In the genomic region with DNA sequence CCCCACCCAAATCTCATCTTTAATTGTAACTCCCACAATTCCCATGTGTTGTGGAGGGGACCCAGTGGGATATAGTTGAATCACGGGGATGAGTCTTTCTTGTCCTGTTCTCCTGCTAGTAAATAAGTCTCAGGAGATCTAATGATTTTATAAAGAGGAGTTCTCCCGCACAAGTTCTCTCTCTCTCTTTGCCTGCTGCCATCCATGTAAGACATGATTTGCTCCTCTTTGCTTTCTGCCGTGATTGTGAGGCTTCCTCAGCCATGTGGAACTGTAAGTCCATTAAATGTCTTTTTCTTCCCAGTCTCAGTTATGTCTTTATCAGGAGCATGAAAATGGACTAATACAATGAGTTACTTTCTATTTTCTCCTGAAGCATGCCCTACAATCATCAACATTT, we compare ENCODE assay signal across 28 cellular contexts.
DNase-seq lines count a peak whose midpoint lies in the region; ATAC-seq, FAIRE-seq and TF ChIP-seq lines count a peak whose summit lies in the region.
"Had no signal": no experiment of that assay in that cellular context is flagged by ENCODE, and none has a peak within 500 bp of the region (broad histone marks: within the 10 kb centered on the region; RNA-seq: fewer than 3 reads in every experiment).

No MANE protein-coding gene starts in this region.

- no peaks in the 10 kb centered on the region for H3K27me3 ChIP-seq in K562 (ENCODE audit: control insufficient read depth in 2 of 2, insufficient read depth in 2 of 2, low read length in 2 of 2)
- H3K27me3 ChIP-seq: BE2C; BLaER1; BLaER1 treated with 17β-estradiol and CSF1 and Interleukin-3, amounts not matched to agents 10 nM and 100 nM had no signal

- in situ Hi-C loops in K562 (cut with MboI): no loop called here

- H4K20me1 ChIP-seq in K562 (replicated peaks; ENCODE audit: control insufficient read depth, insufficient read depth, low read length): no peaks in the 10 kb centered on the region
- H4K20me1 ChIP-seq: BLaER1; BLaER1 treated with 17β-estradiol and CSF1 and Interleukin-3, amounts not matched to agents 10 nM and 100 nM had no signal

- no peak overlapping the region for H3K27ac ChIP-seq in K562 (ENCODE audit: extremely low read depth, low read depth, low read length)
- H3K27ac ChIP-seq: 22Rv1; A549; BLaER1; BLaER1 treated with 17β-estradiol and CSF1 and Interleukin-3, amounts not matched to agents 10 nM and 100 nM; C4-2B had no signal

- DNase-seq in K562 (ENCODE audit: extremely low read depth in 1 of 4, low spot score in 3 of 4) (no peak), DMS 273 (lab: John Stamatoyannopoulos, UW; ENCODE audit: unreplicated experiment) (no peak)
- DNase-seq: 8988T; ACHN; AML-193; BE2C; C1 segment of cervical spinal cord; Caco-2; Calu3; CD4-positive, alpha-beta memory T cell; CD4-positive, alpha-beta T cell; CD4-positive, CD25-positive, alpha-beta regulatory T cell; CD8-positive, alpha-beta memory T cell; CD8-positive, alpha-beta T cell; COR-L47; DMS 273 treated with DMSO at 0.1 percent for 48 hours; DMS153; DMS53; DMS79; DMS79 treated with DMSO at 0.1 percent for 48 hours; DND-41; EL had no signal

- TF ChIP-seq CTCF in K562 (IDR thresholded peaks at IDR 0.05 in 2 of 3, conservative IDR thresholded peaks at IDR 0.05 in 1 of 3; ENCODE audit: insufficient read depth in 2 of 3, low read depth in 1 of 3, low read length in 3 of 3): no peak

- WGBS in K562 (ENCODE audit: insufficient coverage, low coverage, missing lambda C conversion rate): 23% methylated on average over 3 of the region's 3 CpGs

- no peaks in the 10 kb centered on the region for H3K79me2 ChIP-seq in K562 (ENCODE audit: control insufficient read depth, insufficient read depth, low read length)

- no TSS peak for BruUV-seq in K562 (replicated peaks; lab: Mats Ljungman, UMichigan)

- ATAC-seq in K562: no peak
- ATAC-seq: A549; CD8-positive, alpha-beta T cell had no signal

- H3K9me3 ChIP-seq in K562 (replicated peaks; ENCODE audit: control insufficient read depth, insufficient read depth, low read depth, low read length): no peaks in the 10 kb centered on the region
- H3K9me3 ChIP-seq: A549, BE2C, Caco-2 had no signal

- no peak for TF ChIP-seq RAD21 in K562 (CRISPR knock-in tag; conservative IDR thresholded peaks at IDR 0.05 in 1 of 2, IDR thresholded peaks at IDR 0.05 in 1 of 2)

- no peak for TF ChIP-seq POLR2A in K562 (conservative IDR thresholded peaks at IDR 0.05)

- no peaks in the 10 kb centered on the region for H3K36me3 ChIP-seq in K562 (ENCODE audit: control insufficient read depth, insufficient read depth, low read length)
- H3K36me3 ChIP-seq: BE2C; BLaER1; BLaER1 treated with 17β-estradiol and CSF1 and Interleukin-3, amounts not matched to agents 10 nM and 100 nM had no signal

- no peaks in the 10 kb centered on the region for H3K4me1 ChIP-seq in K562 (replicated peaks in 1 of 2; ENCODE audit: control insufficient read depth in 2 of 2, insufficient read depth in 2 of 2, low read length in 2 of 2)
- H3K4me1 ChIP-seq: A549; BE2C; BLaER1; BLaER1 treated with 17β-estradiol and CSF1 and Interleukin-3, amounts not matched to agents 10 nM and 100 nM; Caco-2 had no signal

- H3K9me1 ChIP-seq in K562 (ENCODE audit: control insufficient read depth, insufficient read depth, low read length): no peaks in the 10 kb centered on the region

- CTCF ChIA-PET in K562 (lab: Yijun Ruan, JAX; ENCODE audit: low intra/inter-chr PET ratio): no interaction called here

- no peak overlapping the region for H2AFZ ChIP-seq in K562 (ENCODE audit: low read depth, low read length)

- H3K4me3 ChIP-seq in K562: no peak overlapping the region
- H3K4me3 ChIP-seq: A549; BLaER1; BLaER1 treated with 17β-estradiol and CSF1 and Interleukin-3, amounts not matched to agents 10 nM and 100 nM had no signal

- no peak overlapping the region for H3K9ac ChIP-seq in K562 (ENCODE audit: insufficient read depth in 1 of 2, low read depth in 2 of 2, low read length in 2 of 2)
- H3K9ac ChIP-seq: BLaER1; BLaER1 treated with 17β-estradiol and CSF1 and Interleukin-3, amounts not matched to agents 10 nM and 100 nM had no signal

- POLR2A ChIA-PET in K562 (lab: Yijun Ruan, JAX): no interaction called here

- no peak for TF ChIP-seq EP300 in K562 (IDR thresholded peaks at IDR 0.05; ENCODE audit: low read length)

- FAIRE-seq in K562 (lab: Jason Lieb, UNC): no peak
- FAIRE-seq: A549, D721Med had no signal

- no peak overlapping the region for H3K4me2 ChIP-seq in K562 (ENCODE audit: insufficient read depth, low read length)
- H3K4me2 ChIP-seq: A549; BLaER1; BLaER1 treated with 17β-estradiol and CSF1 and Interleukin-3, amounts not matched to agents 10 nM and 100 nM had no signal

- intact Hi-C loops in K562 (cut with micrococcal nuclease): no loop called here

TF ChIP-seq in K562, 482 proteins besides CTCF, POLR2A, EP300 and RAD21:
- TF ChIP-seq ZFX (CRISPR knock-in tag; IDR thresholded peaks at IDR 0.05): no peak
- TF ChIP-seq ZNF431 (CRISPR knock-in tag; IDR thresholded peaks at IDR 0.05): peak; percentile 95
- no peak for TF ChIP-seq ZNF644 (tag; IDR thresholded peaks at IDR 0.05; ENCODE audit: low read depth)
